15 cellular contexts compared by ENCODE assay signal in genomic region chr1:29162476-29163138, GRCh38. TPM values are rescaled to one million over a fixed set of nuclear protein-coding genes. Genes with fewer than 3 reads are reported as not detected.
DNase-seq lines count a peak whose midpoint lies in the region; ATAC-seq and TF ChIP-seq lines count a peak whose summit lies in the region.
"Had no signal": no experiment of that assay in that cellular context is flagged by ENCODE, and none has a peak within 500 bp of the region (broad histone marks: within the 10 kb centered on the region; RNA-seq: fewer than 3 reads in every experiment).

No MANE protein-coding gene starts in this region.

- no peaks in the 10 kb centered on the region for H3K27me3 ChIP-seq in left lung
- H3K27me3 ChIP-seq: brain microvascular endothelial cell had no signal

- H3K27ac ChIP-seq in left lung: peak overlapping the region in 1 of 2 donors; percentile 41
- H3K27ac ChIP-seq: A549, brain microvascular endothelial cell had no signal

- no peak overlapping the region for H3K4me3 Mint-ChIP-seq in effector memory CD8-positive, alpha-beta T cell
- no peak overlapping the region for H3K4me3 Mint-ChIP-seq in type B pancreatic cell
- H3K4me3 Mint-ChIP-seq: activated CD4-positive, alpha-beta memory T cell treated with anti-CD3 and anti-CD28 coated beads, Interleukin-2, amount 10 ng/mL, durations not matched to agents 7 days and 5 days; stimulated activated naive CD8-positive, alpha-beta T cell treated with anti-CD3 and anti-CD28 coated beads, Interleukin-15, amount 100 ng/mL, for 72 hours had no signal

- H3K36me3 ChIP-seq in left lung: peaks cover 0 to 81% of the 10 kb centered on the region in 2 donors

- peaks cover 56% of the 10 kb centered on the region for H3K36me3 Mint-ChIP-seq in effector memory CD8-positive, alpha-beta T cell (ENCODE audit: insufficient read depth)
- peaks cover 30% of the 10 kb centered on the region for H3K36me3 Mint-ChIP-seq in type B pancreatic cell

- DNase-seq in activated T-cell treated with anti-CD3 and anti-CD28 coated beads, Interleukin-2, amount 50 U/mL, for 48 hours: peak; percentile 5 to 17
- DNase-seq in activated T-cell treated with anti-CD3 and anti-CD28 coated beads, Interleukin-2, amount 50 U/mL, for 1 hour: no peak
- DNase-seq in effector memory CD8-positive, alpha-beta T cell: no peak
- DNase-seq in left kidney (ENCODE audit: low read depth, low spot score) (peak; percentile 27), type B pancreatic cell (ENCODE audit: extremely low spot score, unreplicated experiment) (peak; percentile 36), NCI-H82 (lab: John Stamatoyannopoulos, UW) (no peak), H4 (ENCODE audit: low spot score) (no peak), left lung (no peak)
- DNase-seq: activated CD4-positive, alpha-beta memory T cell treated with anti-CD3 and anti-CD28 coated beads, Interleukin-2, amount 10 ng/mL, durations not matched to agents 7 days and 5 days; activated gamma-delta T cell treated with Interleukin-2 at 50 U/mL for 16 hours; brain microvascular endothelial cell; stimulated activated naive CD8-positive, alpha-beta T cell treated with anti-CD3 and anti-CD28 coated beads, Interleukin-15, amount 100 ng/mL, for 72 hours; T1000 had no signal

- TF ChIP-seq CTCF in type B pancreatic cell (conservative IDR thresholded peaks at IDR 0.05): no peak
- no peak for TF ChIP-seq CTCF in left lung (IDR thresholded peaks at IDR 0.05)

- H3K27ac Mint-ChIP-seq in effector memory CD8-positive, alpha-beta T cell: peak overlapping the region; percentile 52 to 62
- no peak overlapping the region for H3K27ac Mint-ChIP-seq in type B pancreatic cell
- H3K27ac Mint-ChIP-seq: activated CD4-positive, alpha-beta memory T cell treated with anti-CD3 and anti-CD28 coated beads, Interleukin-2, amount 10 ng/mL, durations not matched to agents 7 days and 5 days had no signal

- H3K9me3 Mint-ChIP-seq in effector memory CD8-positive, alpha-beta T cell: no peaks in the 10 kb centered on the region
- no peaks in the 10 kb centered on the region for H3K9me3 Mint-ChIP-seq in type B pancreatic cell
- H3K9me3 Mint-ChIP-seq: activated CD4-positive, alpha-beta memory T cell treated with anti-CD3 and anti-CD28 coated beads, Interleukin-2, amount 10 ng/mL, durations not matched to agents 7 days and 5 days; stimulated activated naive CD8-positive, alpha-beta T cell treated with anti-CD3 and anti-CD28 coated beads, Interleukin-15, amount 100 ng/mL, for 72 hours had no signal

- H3K4me1 Mint-ChIP-seq in effector memory CD8-positive, alpha-beta T cell (ENCODE audit: low read depth in 2 of 2): peaks cover 31 to 47% of the 10 kb centered on the region in 2 donors
- H3K4me1 Mint-ChIP-seq in type B pancreatic cell (ENCODE audit: unreplicated experiment): peaks cover 16% of the 10 kb centered on the region

- no peaks in the 10 kb centered on the region for H3K27me3 Mint-ChIP-seq in effector memory CD8-positive, alpha-beta T cell
- no peaks in the 10 kb centered on the region for H3K27me3 Mint-ChIP-seq in type B pancreatic cell
- H3K27me3 Mint-ChIP-seq: activated CD4-positive, alpha-beta memory T cell treated with anti-CD3 and anti-CD28 coated beads, Interleukin-2, amount 10 ng/mL, durations not matched to agents 7 days and 5 days; stimulated activated naive CD8-positive, alpha-beta T cell treated with anti-CD3 and anti-CD28 coated beads, Interleukin-15, amount 100 ng/mL, for 72 hours had no signal

- no peak for ATAC-seq in effector memory CD8-positive, alpha-beta T cell (replicated peaks)
- no peak for ATAC-seq in left lung
- ATAC-seq: A549; sciatic nerve; stimulated activated naive CD8-positive, alpha-beta T cell treated with anti-CD3 and anti-CD28 coated beads, Interleukin-15, amount 100 ng/mL, for 72 hours had no signal

- no peaks in the 10 kb centered on the region for H3K9me3 ChIP-seq in left lung
- H3K9me3 ChIP-seq: A549 had no signal

- H3K4me1 ChIP-seq in left lung: peaks cover 4 to 49% of the 10 kb centered on the region in 2 donors

- no peak overlapping the region for H3K4me3 ChIP-seq in left lung
- H3K4me3 ChIP-seq: A549 had no signal

- intact Hi-C loops in left lung (cut with DNase I): no loop called here

RNA-seq across cellular contexts. Expression of gene SRSF4, which starts 19.1 kb away (rescaled TPM):
- total RNA-seq in type B pancreatic cell (ENCODE audit: low replicate concordance) (68.9 and 85.3 TPM in 2 replicates), left lung (10 to 100 TPM; 66.0 to 70.0 TPM)
- total RNA-seq in H4 (2014; rRNA removed; shearing (Covaris generic)): 28.9 and 29.3 TPM in 2 replicates

RNA-seq across cellular contexts. Expression of gene TMEM200B, which starts 38.9 kb away (rescaled TPM):
- total RNA-seq in type B pancreatic cell (ENCODE audit: low replicate concordance) (4.5 and 8.3 TPM in 2 replicates), left lung (1 to 10 TPM; 5.7 to 6.2 TPM)
- 0.08 and 0.17 TPM in 2 replicates for total RNA-seq in H4 (2014; rRNA removed; shearing (Covaris generic))
- total RNA-seq: activated CD4-positive, alpha-beta memory T cell treated with anti-CD3 and anti-CD28 coated beads, Interleukin-2, amount 10 ng/mL, durations not matched to agents 7 days and 5 days had no signal

Comparison
In these comparisons a context has a peak if more than half of its experiments do, and no peak if none do; other contexts are left out.
1. DNase-seq: peak in activated T-cell treated with anti-CD3 and anti-CD28 coated beads, Interleukin-2, amount 50 U/mL, for 48 hours (2 of 2), left kidney (single experiment) and type B pancreatic cell (single experiment); none in activated T-cell treated with anti-CD3 and anti-CD28 coated beads, Interleukin-2, amount 50 U/mL, for 1 hour (single experiment), effector memory CD8-positive, alpha-beta T cell (0 of 3), NCI-H82 (single experiment), H4 (single experiment) and left lung (0 of 2).